Comparison of ENCODE assay signal across 25 cellular contexts in the genomic region with DNA sequence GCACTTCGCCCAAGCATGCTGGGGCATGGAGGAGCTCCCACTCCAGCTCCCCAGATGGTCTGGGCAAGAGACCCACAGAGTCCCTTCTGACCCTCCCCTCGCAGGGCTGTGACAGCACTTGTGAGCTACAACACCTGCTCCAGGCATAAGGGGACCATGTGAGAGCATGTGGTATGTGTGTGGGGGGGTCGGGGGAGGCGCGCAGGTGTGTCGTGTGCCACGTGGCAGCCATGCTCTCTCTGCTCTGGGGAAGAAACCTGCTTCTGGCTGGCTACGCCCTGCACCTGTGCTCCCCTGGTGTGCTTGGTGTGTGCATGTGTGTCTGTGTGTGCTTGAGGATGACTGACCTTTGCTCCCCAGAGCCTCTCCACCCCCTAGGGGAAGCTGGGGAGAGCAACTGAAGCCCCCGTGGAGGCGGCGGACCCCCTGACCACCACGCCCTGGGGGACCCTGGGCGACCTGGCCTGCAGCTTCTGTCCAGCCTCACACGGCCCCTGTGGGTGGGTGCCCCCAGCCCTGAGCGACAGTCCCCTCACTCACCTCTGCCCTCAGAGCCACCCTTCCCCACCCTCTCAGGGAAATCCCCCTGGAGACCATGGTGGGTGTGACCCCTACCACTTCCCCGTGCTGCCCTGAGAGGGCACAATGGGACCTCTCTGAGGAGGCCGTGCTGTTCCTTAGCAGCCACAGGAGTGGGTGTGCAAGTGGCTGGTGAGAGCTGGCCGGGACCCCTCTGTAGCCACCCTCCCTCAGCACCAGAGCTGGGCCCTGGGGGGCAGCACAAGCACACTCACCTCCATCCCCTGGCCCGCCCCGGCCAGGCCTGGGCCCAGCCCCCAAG. TPM values are rescaled to one million over a fixed set of nuclear protein-coding genes. Genes with fewer than 3 reads are reported as not detected.
DNase-seq lines count a peak whose midpoint lies in the region; ATAC-seq and FAIRE-seq lines count a peak whose summit lies in the region.
"Had no signal": no experiment of that assay in that cellular context is flagged by ENCODE, and none has a peak within 500 bp of the region (broad histone marks: within the 10 kb centered on the region; RNA-seq: fewer than 3 reads in every experiment).

No MANE protein-coding gene starts in this region.

- no peak overlapping the region for H3K4me3 Mint-ChIP-seq in stimulated activated effector memory CD8-positive, alpha-beta T cell treated with anti-CD3 and anti-CD28 coated beads, Interleukin-12 subunit alpha, Interleukin-12 subunit beta, amount 100 ng/mL, for 72 hours
- H3K4me3 Mint-ChIP-seq: endodermal cell had no signal

- peak overlapping the region; percentile 58 for H3K27ac ChIP-seq in angular gyrus (ENCODE audit: low read depth, low read length)
- H3K27ac ChIP-seq: breast epithelium, colonic mucosa, lower lobe of right lung, skin epidermis, stomach, WERI-Rb-1 had no signal

- DNase-seq in NCI-H748 (lab: John Stamatoyannopoulos, UW; ENCODE audit: unreplicated experiment) (peak; percentile 25), NCI-H748 treated with DMSO at 0.1 percent for 48 hours (lab: John Stamatoyannopoulos, UW) (no peak), NCI-H1105 treated with DMSO at 0.1 percent for 48 hours (lab: John Stamatoyannopoulos, UW) (peak; percentile 60), ureter (ENCODE audit: low spot score) (no peak), urothelium cell line (ENCODE audit: low spot score) (no peak)
- DNase-seq in stimulated activated effector memory CD8-positive, alpha-beta T cell treated with anti-CD3 and anti-CD28 coated beads, Interleukin-12 subunit alpha, Interleukin-12 subunit beta, amount 100 ng/mL, for 72 hours (ENCODE audit: low spot score in 2 of 2): no peak
- DNase-seq in activated CD4-positive, alpha-beta T cell treated with anti-CD3 and anti-CD28 coated beads, Interleukin-2, amount 50 U/mL, for 4 hours: no peak
- DNase-seq: activated CD8-positive, alpha-beta memory T cell treated with anti-CD3 and anti-CD28 coated beads, Interleukin-2, amount 50 U/mL, for 48 hours; activated effector memory CD4-positive, alpha-beta T cell treated with anti-CD3 and anti-CD28 coated beads, Interleukin-2, amount 50 U/mL, for 16 hours; BE2C; Caco-2; colonic mucosa; endodermal cell; lower lobe of right lung; MG63; stimulated activated CD4-positive, alpha-beta T cell treated with anti-CD3 and anti-CD28 coated beads, Interleukin-4, amount 100 ng/mL, for 1 hour; stomach; trophoblast cell; WERI-Rb-1 had no signal

- H3K9me3 Mint-ChIP-seq in stimulated activated effector memory CD8-positive, alpha-beta T cell treated with anti-CD3 and anti-CD28 coated beads, Interleukin-12 subunit alpha, Interleukin-12 subunit beta, amount 100 ng/mL, for 72 hours: no peaks in the 10 kb centered on the region
- H3K9me3 Mint-ChIP-seq: endodermal cell had no signal

- FAIRE-seq in urothelium cell line (lab: Jason Lieb, UNC): no peak
- FAIRE-seq: GM18507, keratinocyte had no signal

- H3K36me3 Mint-ChIP-seq in stimulated activated effector memory CD8-positive, alpha-beta T cell treated with anti-CD3 and anti-CD28 coated beads, Interleukin-12 subunit alpha, Interleukin-12 subunit beta, amount 100 ng/mL, for 72 hours: no peaks in the 10 kb centered on the region

- H3K4me1 Mint-ChIP-seq in stimulated activated effector memory CD8-positive, alpha-beta T cell treated with anti-CD3 and anti-CD28 coated beads, Interleukin-12 subunit alpha, Interleukin-12 subunit beta, amount 100 ng/mL, for 72 hours: no peaks in the 10 kb centered on the region

- peak; percentile 6 for ATAC-seq in stimulated activated effector memory CD8-positive, alpha-beta T cell treated with anti-CD3 and anti-CD28 coated beads, Interleukin-12 subunit alpha, Interleukin-12 subunit beta, amount 100 ng/mL, for 72 hours
- ATAC-seq: HCT116 had no signal

- peak overlapping the region; percentile 37 for H3K27ac Mint-ChIP-seq in stimulated activated effector memory CD8-positive, alpha-beta T cell treated with anti-CD3 and anti-CD28 coated beads, Interleukin-12 subunit alpha, Interleukin-12 subunit beta, amount 100 ng/mL, for 72 hours

RNA-seq across cellular contexts. Expression of a gene that starts 16.6 kb away (rescaled TPM):
- 82.9 TPM for total RNA-seq in ureter

RNA-seq across cellular contexts. Expression of a gene that starts 44.8 kb away (rescaled TPM):
- total RNA-seq in ureter: 0.81 TPM
- total RNA-seq: Caco-2, endodermal cell had no signal

Comparison
In these comparisons a context has a peak if more than half of its experiments do, and no peak if none do; other contexts are left out.
1. DNase-seq: peak in NCI-H748 (single experiment) and NCI-H1105 treated with DMSO at 0.1 percent for 48 hours (single experiment); none in NCI-H748 treated with DMSO at 0.1 percent for 48 hours (single experiment), stimulated activated effector memory CD8-positive, alpha-beta T cell treated with anti-CD3 and anti-CD28 coated beads, Interleukin-12 subunit alpha, Interleukin-12 subunit beta, amount 100 ng/mL, for 72 hours (0 of 2), ureter (single experiment), activated CD4-positive, alpha-beta T cell treated with anti-CD3 and anti-CD28 coated beads, Interleukin-2, amount 50 U/mL, for 4 hours (0 of 2) and urothelium cell line (single experiment).